ENCODE assay signal across 18 cellular contexts in genomic region chr11:8258289-8258688, GRCh38. TPM values are rescaled to one million over a fixed set of nuclear protein-coding genes. Genes with fewer than 3 reads are reported as not detected.
DNase-seq lines count a peak whose midpoint lies in the region; ATAC-seq and TF ChIP-seq lines count a peak whose summit lies in the region.
"Had no signal": no experiment of that assay in that cellular context is flagged by ENCODE, and none has a peak within 500 bp of the region (broad histone marks: within the 10 kb centered on the region; RNA-seq: fewer than 3 reads in every experiment).

No MANE protein-coding gene starts in this region.

- DNase-seq in activated CD8-positive, alpha-beta memory T cell treated with anti-CD3 and anti-CD28 coated beads for 24 hours: peak; percentile 33
- no peak for DNase-seq in activated CD8-positive, alpha-beta memory T cell treated with anti-CD3 and anti-CD28 coated beads, Interleukin-2, amount 10 ng/mL, durations not matched to agents 7 days and 5 days
- peak in 2 of 3 donors; percentile 26 to 31 for DNase-seq in Peyer's patch
- DNase-seq in left cardiac atrium: no peak
- no peak for DNase-seq in thoracic aorta (ENCODE audit: low spot score)
- DNase-seq in progenitor cell of endocrine pancreas (ENCODE audit: low spot score, unreplicated experiment): no peak
- DNase-seq: dermis blood vessel endothelial cell; DMS153; NCI-H1930; NK-92 treated with Interleukin-12 subunit alpha and Interleukin-12 subunit beta, amount 100 ng/mL, for 24 hours; small intestine had no signal

- no peaks in the 10 kb centered on the region for H3K9me3 Mint-ChIP-seq in activated CD8-positive, alpha-beta memory T cell treated with anti-CD3 and anti-CD28 coated beads, Interleukin-2, amount 10 ng/mL, durations not matched to agents 7 days and 5 days (ENCODE audit: low read depth)
- no peaks in the 10 kb centered on the region for H3K9me3 Mint-ChIP-seq in progenitor cell of endocrine pancreas (ENCODE audit: low read depth)
- H3K9me3 Mint-ChIP-seq: naive thymus-derived CD8-positive, alpha-beta T cell; T-cell had no signal

- no peaks in the 10 kb centered on the region for H3K36me3 Mint-ChIP-seq in activated CD8-positive, alpha-beta memory T cell treated with anti-CD3 and anti-CD28 coated beads, Interleukin-2, amount 10 ng/mL, durations not matched to agents 7 days and 5 days
- no peaks in the 10 kb centered on the region for H3K36me3 Mint-ChIP-seq in progenitor cell of endocrine pancreas (ENCODE audit: insufficient read depth)
- H3K36me3 Mint-ChIP-seq: naive thymus-derived CD8-positive, alpha-beta T cell; T-cell had no signal

- H3K27me3 ChIP-seq in Peyer's patch (peaks cover 0 to 6% of the 10 kb centered on the region in 2 donors), thoracic aorta (replicated peaks; ENCODE audit: insufficient read depth) (no peaks in the 10 kb centered on the region)

- H3K27ac ChIP-seq in Peyer's patch: no peak overlapping the region
- peak overlapping the region in 1 of 2 donors; percentile 1 for H3K27ac ChIP-seq in thoracic aorta
- H3K27ac ChIP-seq: upper lobe of left lung had no signal

- ATAC-seq in activated CD8-positive, alpha-beta memory T cell treated with anti-CD3 and anti-CD28 coated beads, Interleukin-2, amount 10 ng/mL, durations not matched to agents 7 days and 5 days: no peak
- ATAC-seq in left cardiac atrium (peak; percentile 24 to 30), thoracic aorta (ENCODE audit: insufficient number of reproducible peaks, low FRiP score, low read depth) (peak; percentile 24), HG03045 (IDR thresholded peaks at IDR 0.05; ENCODE audit: unreplicated experiment) (no peak), GM18867 (IDR thresholded peaks at IDR 0.05; ENCODE audit: unreplicated experiment) (no peak)
- ATAC-seq: naive thymus-derived CD8-positive, alpha-beta T cell; T-cell had no signal

- no peaks in the 10 kb centered on the region for H3K4me1 Mint-ChIP-seq in activated CD8-positive, alpha-beta memory T cell treated with anti-CD3 and anti-CD28 coated beads, Interleukin-2, amount 10 ng/mL, durations not matched to agents 7 days and 5 days
- no peaks in the 10 kb centered on the region for H3K4me1 Mint-ChIP-seq in progenitor cell of endocrine pancreas (ENCODE audit: low read depth)

- peaks cover 37% of the 10 kb centered on the region for H3K27me3 Mint-ChIP-seq in activated CD8-positive, alpha-beta memory T cell treated with anti-CD3 and anti-CD28 coated beads, Interleukin-2, amount 10 ng/mL, durations not matched to agents 7 days and 5 days
- H3K27me3 Mint-ChIP-seq in progenitor cell of endocrine pancreas: peaks cover 58% of the 10 kb centered on the region

- H3K9me3 ChIP-seq in Peyer's patch (no peaks in the 10 kb centered on the region), thoracic aorta (no peaks in the 10 kb centered on the region)
- H3K9me3 ChIP-seq: upper lobe of left lung had no signal

- TF ChIP-seq CTCF in Peyer's patch (IDR thresholded peaks at IDR 0.05): no peak
- no peak for TF ChIP-seq CTCF in thoracic aorta (IDR thresholded peaks at IDR 0.05)
- no peak for TF ChIP-seq CTCF in progenitor cell of endocrine pancreas (IDR thresholded peaks at IDR 0.05; ENCODE audit: unreplicated experiment)

- H3K36me3 ChIP-seq in Peyer's patch (no peaks in the 10 kb centered on the region), thoracic aorta (no peaks in the 10 kb centered on the region)
- H3K36me3 ChIP-seq: upper lobe of left lung had no signal

- H3K4me1 ChIP-seq in Peyer's patch (peaks cover 0 to 11% (median 2%) of the 10 kb centered on the region in 4 donors), thoracic aorta (ENCODE audit: control insufficient read depth in 1 of 2, low read depth in 2 of 2) (peaks cover 9 to 22% of the 10 kb centered on the region in 2 donors)

- no peak overlapping the region for H3K4me3 Mint-ChIP-seq in activated CD8-positive, alpha-beta memory T cell treated with anti-CD3 and anti-CD28 coated beads, Interleukin-2, amount 10 ng/mL, durations not matched to agents 7 days and 5 days
- no peak overlapping the region for H3K4me3 Mint-ChIP-seq in progenitor cell of endocrine pancreas (ENCODE audit: low read depth)
- H3K4me3 Mint-ChIP-seq: naive thymus-derived CD8-positive, alpha-beta T cell; T-cell had no signal

- no peak overlapping the region for H3K4me3 ChIP-seq in Peyer's patch
- H3K4me3 ChIP-seq in thoracic aorta: no peak overlapping the region
- H3K4me3 ChIP-seq: upper lobe of left lung had no signal

- intact Hi-C loops in left cardiac atrium (cut with DNase I): no loop called here

- no peak overlapping the region for H3K27ac Mint-ChIP-seq in activated CD8-positive, alpha-beta memory T cell treated with anti-CD3 and anti-CD28 coated beads, Interleukin-2, amount 10 ng/mL, durations not matched to agents 7 days and 5 days
- H3K27ac Mint-ChIP-seq in progenitor cell of endocrine pancreas: no peak overlapping the region
- H3K27ac Mint-ChIP-seq: T-cell had no signal

- CTCF ChIA-PET in activated CD8-positive, alpha-beta memory T cell treated with anti-CD3 and anti-CD28 coated beads, Interleukin-2, amount 10 ng/mL, durations not matched to agents 7 days and 5 days (lab: Charles Lee): no interaction called here

- no peak for TF ChIP-seq POLR2A in Peyer's patch (IDR thresholded peaks at IDR 0.05)

RNA-seq across cellular contexts. Expression of gene LMO1, which starts 5.4 kb away (rescaled TPM):
- total RNA-seq in activated CD8-positive, alpha-beta memory T cell treated with anti-CD3 and anti-CD28 coated beads, Interleukin-2, amount 10 ng/mL, durations not matched to agents 7 days and 5 days: not detected
- total RNA-seq in Peyer's patch: not detected
- total RNA-seq in left cardiac atrium: under 1 TPM in 1 of 2 donors, not detected in 1; 0.18 TPM
- total RNA-seq in thoracic aorta: not detected
- 0.43 and 0.84 TPM in 2 replicates for total RNA-seq in progenitor cell of endocrine pancreas
- total RNA-seq: A673; activated CD8-positive, alpha-beta memory T cell treated with anti-CD3 and anti-CD28 coated beads for 36 hours; dermis blood vessel endothelial cell; naive thymus-derived CD8-positive, alpha-beta T cell; T-cell had no signal

Comparison
In these comparisons a context has a peak if more than half of its experiments do, and no peak if none do; other contexts are left out.
1. DNase-seq: peak in activated CD8-positive, alpha-beta memory T cell treated with anti-CD3 and anti-CD28 coated beads for 24 hours (single experiment) and Peyer's patch (2 of 3); none in activated CD8-positive, alpha-beta memory T cell treated with anti-CD3 and anti-CD28 coated beads, Interleukin-2, amount 10 ng/mL, durations not matched to agents 7 days and 5 days (single experiment), left cardiac atrium (single experiment), thoracic aorta (single experiment) and progenitor cell of endocrine pancreas (single experiment).
2. ATAC-seq: peak in left cardiac atrium (2 of 2) and thoracic aorta (single experiment); none in activated CD8-positive, alpha-beta memory T cell treated with anti-CD3 and anti-CD28 coated beads, Interleukin-2, amount 10 ng/mL, durations not matched to agents 7 days and 5 days (single experiment), HG03045 (single experiment) and GM18867 (single experiment).